Comparison of ENCODE assay signal across 9 cellular contexts in genomic region chr3:12758025-12758830, GRCh38. TPM values are rescaled to one million over a fixed set of nuclear protein-coding genes. Genes with fewer than 3 reads are reported as not detected.
DNase-seq lines count a peak whose midpoint lies in the region; ATAC-seq and TF ChIP-seq lines count a peak whose summit lies in the region.
"Had no signal": no experiment of that assay in that cellular context is flagged by ENCODE, and none has a peak within 500 bp of the region (broad histone marks: within the 10 kb centered on the region; RNA-seq: fewer than 3 reads in every experiment).

No MANE protein-coding gene starts in this region.

- H3K4me2 ChIP-seq in MM.1S (ENCODE audit: low read depth, low read length) = peak overlapping the region; percentile 33; the same call in 1 of the 2 replicates

- H3K27ac Mint-ChIP-seq in Calu3 (ENCODE audit: unreplicated experiment) = no peak overlapping the region

- peak overlapping the region; percentile 69 for H2AFZ ChIP-seq in MM.1S (ENCODE audit: low read length)

- H3K9me2 ChIP-seq in MM.1S (replicated peaks; ENCODE audit: insufficient read depth, low read length) = no peaks in the 10 kb centered on the region

- BruUV-seq in Calu3 (replicated peaks; lab: Mats Ljungman, UMichigan) = no TSS peak

- CTCF ChIA-PET in Calu3 (lab: Charles Lee) = no interaction called here

- no peaks in the 10 kb centered on the region for H3K9me3 Mint-ChIP-seq in Calu3 (ENCODE audit: low read depth, unreplicated experiment)

- H3K9me3 ChIP-seq in MM.1S (replicated peaks; ENCODE audit: insufficient read depth, low read length) = no peaks in the 10 kb centered on the region

- H4K20me1 ChIP-seq in MM.1S (ENCODE audit: insufficient read depth, low read length) = no peaks in the 10 kb centered on the region

- no peaks in the 10 kb centered on the region for H3K79me2 ChIP-seq in MM.1S (ENCODE audit: low read length)

- ATAC-seq in GM18867 (IDR thresholded peaks at IDR 0.05; ENCODE audit: unreplicated experiment) = no peak

- intact Hi-C loops in Calu3 (cut with micrococcal nuclease; ENCODE audit: unreplicated experiment) = no loop called here

- H3K4me3 Mint-ChIP-seq in Calu3 (ENCODE audit: low read depth, unreplicated experiment) = no peak overlapping the region

- H3K27me3 Mint-ChIP-seq in Calu3 (ENCODE audit: unreplicated experiment) = no peaks in the 10 kb centered on the region

- H3K4me3 ChIP-seq in MM.1S (ENCODE audit: low read length) = no peak overlapping the region

- no peaks in the 10 kb centered on the region for H3K4me1 ChIP-seq in MM.1S (ENCODE audit: low read length)

- no peaks in the 10 kb centered on the region for H3K27me3 ChIP-seq in MM.1S (replicated peaks; ENCODE audit: insufficient read depth, low read length)

- DNase-seq in G401 (ENCODE audit: low spot score) (peak; percentile 9), MM.1S (peak; percentile 19), fibroblast of peridontal ligament (ENCODE audit: extremely low read depth) (peak; percentile 77), renal cortical epithelial cell (ENCODE audit: low read depth) (peak; percentile 49), T-helper 2 cell (no peak), Calu3 (no peak)
- DNase-seq in stimulated activated CD4-positive, alpha-beta T cell treated with anti-CD3 and anti-CD28 coated beads, Interleukin-1b, Interleukin-23, amount 100 ng/mL, for 48 hours = no peak

- H3K27ac ChIP-seq in MM.1S (ENCODE audit: low read length) = peak overlapping the region; percentile 25; the same call in 1 of the 2 replicates

- peaks cover 33% of the 10 kb centered on the region for H3K4me1 Mint-ChIP-seq in Calu3 (ENCODE audit: low read depth, unreplicated experiment)

- in situ Hi-C loops in G401 (cut with HindIII; ENCODE audit: low sequenced_read_pairs) = no loop called here

- H3K9ac ChIP-seq in MM.1S (ENCODE audit: low read length) = peak overlapping the region; percentile 14; the same call in 1 of the 2 replicates

- peaks cover 6% of the 10 kb centered on the region for H3K36me3 Mint-ChIP-seq in Calu3 (ENCODE audit: insufficient read depth, unreplicated experiment)

- no peaks in the 10 kb centered on the region for H3K36me3 ChIP-seq in MM.1S (replicated peaks; ENCODE audit: insufficient read depth, low read length)

- TF ChIP-seq CTCF in MM.1S (IDR thresholded peaks at IDR 0.05; ENCODE audit: low read length) = no peak
- no peak for TF ChIP-seq CTCF in Calu3 (IDR thresholded peaks at IDR 0.05; ENCODE audit: unreplicated experiment)

- no peaks in the 10 kb centered on the region for H3F3A ChIP-seq in MM.1S (ENCODE audit: insufficient read depth, low read length)

RNA-seq across cellular contexts. Expression of gene TMEM40, which starts 0.8 kb away (rescaled TPM):
- not detected in 2 replicates for total RNA-seq in G401 (2014; rRNA removed; shearing (Covaris generic))
- total RNA-seq in renal cortical epithelial cell = 0.10 and 3.3 TPM in 2 replicates
- total RNA-seq in Calu3 (2022) = 0.42 and 0.98 TPM in 2 replicates
- total RNA-seq: T-helper 1 cell treated with Interleukin-12 subunit alpha and Interleukin-12 subunit beta and Interleukin-4 antibody, amounts not matched to agents 30 ng/mL and 1 ng/mL, for 36 hours had no signal

RNA-seq across cellular contexts. Expression of gene CAND2, which starts 38.3 kb away (rescaled TPM):
- total RNA-seq in G401 (2014; rRNA removed; shearing (Covaris generic)) = 19.2 and 20.2 TPM in 2 replicates
- total RNA-seq in renal cortical epithelial cell (1.0 and 2.7 TPM in 2 replicates), Calu3 (2022) (not detected in 2 replicates)

Comparison
In these comparisons a context has a peak if more than half of its experiments do, and no peak if none do; other contexts are left out.
1. DNase-seq: peak in G401 (single experiment), MM.1S (single experiment), fibroblast of peridontal ligament (single experiment) and renal cortical epithelial cell (single experiment); none in stimulated activated CD4-positive, alpha-beta T cell treated with anti-CD3 and anti-CD28 coated beads, Interleukin-1b, Interleukin-23, amount 100 ng/mL, for 48 hours (single experiment), T-helper 2 cell (0 of 5) and Calu3 (single experiment).